ENCODE assay signal across 8 cellular contexts in genomic region chr2:134118279-134119116, GRCh38.
DNase-seq lines count a peak whose midpoint lies in the region; ATAC-seq and TF ChIP-seq lines count a peak whose summit lies in the region.

No MANE protein-coding gene starts in this region.

- no peak overlapping the region for H3K27ac ChIP-seq in H9 (ENCODE audit: insufficient read length, low read depth, low read length)
- H3K27ac ChIP-seq in foreskin keratinocyte, result no peak overlapping the region
- H3K27ac ChIP-seq in osteoblast (ENCODE audit: low read depth, low read length), result peak overlapping the region; percentile 26
- H3K27ac ChIP-seq in thoracic aorta, result peak overlapping the region; percentile 85 to 88

- no peak overlapping the region for H3K18ac ChIP-seq in H9 (ENCODE audit: insufficient read length, low read depth, low read length)

- H3K36me3 ChIP-seq in ES-I3 (ENCODE audit: insufficient read depth, low read length), result no peaks in the 10 kb centered on the region
- no peaks in the 10 kb centered on the region for H3K36me3 ChIP-seq in Loucy (ENCODE audit: insufficient read depth, low read length)
- no peaks in the 10 kb centered on the region for H3K36me3 ChIP-seq in osteoblast (ENCODE audit: insufficient read depth, low read length)
- no peaks in the 10 kb centered on the region for H3K36me3 ChIP-seq in thoracic aorta

- H2BK120ac ChIP-seq in H9 (ENCODE audit: low read depth, low read length, poor library complexity, severe bottlenecking), result no peak overlapping the region

- H4K20me1 ChIP-seq in H9 (ENCODE audit: control insufficient read depth, insufficient read depth, insufficient read length) (no peaks in the 10 kb centered on the region), Loucy (ENCODE audit: insufficient read depth, low read length, poor library complexity, severe bottlenecking) (peaks cover 30% of the 10 kb centered on the region), osteoblast (ENCODE audit: insufficient read depth, low read length) (peaks cover 7% of the 10 kb centered on the region)

- no peak overlapping the region for H2BK15ac ChIP-seq in H9 (ENCODE audit: low read depth, low read length)

- H2BK20ac ChIP-seq in H9 (ENCODE audit: low read depth, low read length, poor library complexity, severe bottlenecking), result no peak overlapping the region

- H3K9me3 Mint-ChIP-seq in H9, result no peaks in the 10 kb centered on the region

- H3K4me3 ChIP-seq in Loucy (ENCODE audit: low read length, poor library complexity, severe bottlenecking) (peak overlapping the region; percentile 91), osteoblast (ENCODE audit: insufficient read depth, low read length) (peak overlapping the region; percentile 90), thoracic aorta (peak overlapping the region; percentile 94)

- H3K79me1 ChIP-seq in H9 (ENCODE audit: insufficient read depth, low read depth, low read length, poor library complexity, severe bottlenecking), result peaks cover 3% of the 10 kb centered on the region

- H3K27me3 ChIP-seq in H9 (ENCODE audit: insufficient read depth, low read length) (no peaks in the 10 kb centered on the region), Loucy (ENCODE audit: insufficient read depth, low read length, poor library complexity, severe bottlenecking) (no peaks in the 10 kb centered on the region), foreskin keratinocyte (peaks cover 4% of the 10 kb centered on the region), osteoblast (ENCODE audit: insufficient read depth, low read length) (peaks cover 11% of the 10 kb centered on the region), thoracic aorta (replicated peaks; ENCODE audit: insufficient read depth) (no peaks in the 10 kb centered on the region)

- H3K4me2 ChIP-seq in H9 (ENCODE audit: insufficient read depth, insufficient read length, low read length) (no peak overlapping the region), Loucy (ENCODE audit: low read depth, low read length, poor library complexity, severe bottlenecking) (peak overlapping the region; percentile 97), osteoblast (ENCODE audit: insufficient read depth, low read length) (peak overlapping the region; percentile 85)

- H2AK5ac ChIP-seq in H9 (ENCODE audit: insufficient read length, low read length), result no peak overlapping the region

- H3K4ac ChIP-seq in H9 (ENCODE audit: low read depth, low read length), result no peak overlapping the region

- peaks cover 4% of the 10 kb centered on the region; the same call in 1 of the 2 replicates for H3F3A ChIP-seq in Loucy (ENCODE audit: low read depth)

- peaks cover 30 to 32% of the 10 kb centered on the region in 2 experiments for H3K4me1 Mint-ChIP-seq in H9

- H2AFZ ChIP-seq in H9 (ENCODE audit: low read length), result no peak overlapping the region
- peak overlapping the region; percentile 96; the same call in 1 of the 2 replicates for H2AFZ ChIP-seq in Loucy (ENCODE audit: low read length)
- H2AFZ ChIP-seq in osteoblast (ENCODE audit: low read length), result peak overlapping the region; percentile 20

- H4K5ac ChIP-seq in H9 (ENCODE audit: insufficient read length, low read depth, low read length), result no peak overlapping the region

- WGBS in H9 (ENCODE audit: extremely low coverage, insufficient read length, low lambda C conversion rate), result no CpG with 5 or more reads among the region's 8 CpGs

- peak overlapping the region; percentile 66; the same call in 1 of the 2 replicates for H3K9ac ChIP-seq in ES-I3 (ENCODE audit: low read depth, low read length)
- H3K9ac ChIP-seq in H9 (ENCODE audit: extremely low read depth, insufficient read length, low read length), result no peak overlapping the region
- H3K9ac ChIP-seq in Loucy (ENCODE audit: low read depth, low read length, poor library complexity, severe bottlenecking), result peak overlapping the region; percentile 81

- H3K9me2 ChIP-seq in Loucy (replicated peaks; ENCODE audit: low read depth, low read length), result no peaks in the 10 kb centered on the region

- H3K23me2 ChIP-seq in H9 (ENCODE audit: insufficient read length, low read depth, low read length, poor library complexity, severe bottlenecking), result peaks cover 11% of the 10 kb centered on the region

- H3K79me2 ChIP-seq in H9 (ENCODE audit: insufficient read depth, low read length) (peaks cover 6% of the 10 kb centered on the region), Loucy (ENCODE audit: insufficient read depth, low read length) (peaks cover 34% of the 10 kb centered on the region), osteoblast (ENCODE audit: insufficient read depth, low read length) (peaks cover 23% of the 10 kb centered on the region)

- H3K23ac ChIP-seq in H9 (ENCODE audit: insufficient read length, low read depth, low read length), result no peak overlapping the region

- H2BK12ac ChIP-seq in H9 (ENCODE audit: insufficient read length, low read depth, low read length), result no peak overlapping the region

- H4K91ac ChIP-seq in H9 (ENCODE audit: insufficient read length, low read depth, low read length), result no peak overlapping the region

- TF ChIP-seq CTCF in H9 (conservative IDR thresholded peaks at IDR 0.05) (peak; percentile 88), Loucy (conservative IDR thresholded peaks at IDR 0.05; ENCODE audit: low read length) (peak; percentile 92), foreskin keratinocyte (conservative IDR thresholded peaks at IDR 0.05) (peak; percentile 98), osteoblast (IDR thresholded peaks at IDR 0.05; ENCODE audit: extremely low read depth, low read depth, low read length) (peak; percentile 92), thoracic aorta (IDR thresholded peaks at IDR 0.05) (peak; percentile 71)

- no peak overlapping the region for H4K8ac ChIP-seq in H9 (replicated peaks; ENCODE audit: insufficient read length, low read depth, low read length)

- no peak overlapping the region for H2BK5ac ChIP-seq in H9 (ENCODE audit: insufficient read length, low read length)

- H3K56ac ChIP-seq in H9 (ENCODE audit: insufficient read length, low read depth, low read length), result no peak overlapping the region

- peak overlapping the region; percentile 24 to 95; a peak in 3 of 5 replicates for H3K4me3 Mint-ChIP-seq in H9

- DNase-seq in H9, result peak; percentile 76
- peak; percentile 73 for DNase-seq in SHP77 treated with DMSO at 0.1 percent for 48 hours (lab: John Stamatoyannopoulos, UW)
- DNase-seq in activated effector memory CD4-positive, alpha-beta T cell treated with Interleukin-2 at 50 U/mL for 16 hours, result peak; percentile 73
- peak; percentile 81 to 92 for DNase-seq in foreskin keratinocyte
- peak; percentile 99 for DNase-seq in osteoblast (ENCODE audit: insufficient read length, low spot score, missing footprints)
- peak; percentile 79 for DNase-seq in thoracic aorta (ENCODE audit: low spot score)

- peaks cover 11% of the 10 kb centered on the region for H3K27me3 Mint-ChIP-seq in H9 (ENCODE audit: low read depth)

- H3K4me1 ChIP-seq in ES-I3 (ENCODE audit: insufficient read depth, low read length) (peaks cover 17% of the 10 kb centered on the region), H9 (ENCODE audit: insufficient read depth, low read length) (no peaks in the 10 kb centered on the region; the same call in 1 of the 2 replicates), Loucy (ENCODE audit: insufficient read depth, low read length, poor library complexity, severe bottlenecking) (peaks cover 30% of the 10 kb centered on the region), foreskin keratinocyte (peaks cover 11% of the 10 kb centered on the region), osteoblast (ENCODE audit: insufficient read depth, low read length) (peaks cover 16% of the 10 kb centered on the region), thoracic aorta (ENCODE audit: control insufficient read depth in 1 of 2, low read depth in 2 of 2) (peaks cover 25 to 29% of the 10 kb centered on the region in 2 donors)

- H3K9me3 ChIP-seq in ES-I3 (ENCODE audit: control insufficient read depth, insufficient read depth, low read length) (no peaks in the 10 kb centered on the region), H9 (ENCODE audit: control insufficient read depth, low read depth, low read length) (no peaks in the 10 kb centered on the region), Loucy (ENCODE audit: insufficient read depth, low read depth, low read length) (no peaks in the 10 kb centered on the region), osteoblast (ENCODE audit: low read depth, low read length) (no peaks in the 10 kb centered on the region), thoracic aorta (no peaks in the 10 kb centered on the region)

- no peaks in the 10 kb centered on the region for H3K36me3 Mint-ChIP-seq in H9 (ENCODE audit: insufficient read depth in 1 of 3, low read depth in 3 of 3)

- peak; percentile 57 for ATAC-seq in foreskin keratinocyte
- ATAC-seq in thoracic aorta (ENCODE audit: insufficient number of reproducible peaks, low FRiP score, low read depth), result peak; percentile 91

- H3T11ph ChIP-seq in H9 (ENCODE audit: low read length), result no peak overlapping the region

- H3K27ac Mint-ChIP-seq in H9, result no peak overlapping the region

- H3K14ac ChIP-seq in H9 (ENCODE audit: insufficient read depth, low read length), result no peak overlapping the region

Comparison
In these comparisons a context has a peak if more than half of its experiments do, and no peak if none do; other contexts are left out.
1. H3K27ac ChIP-seq: peak in osteoblast (single experiment) and thoracic aorta (2 of 2); none in H9 (single experiment) and foreskin keratinocyte (single experiment).
2. Peak in every context shown above with its lines, with median percentiles within 50 percentile points of each other: DNase-seq, CTCF ChIP-seq and H3K4me3 ChIP-seq.